9 cellular contexts compared by ENCODE assay signal in the genomic region with DNA sequence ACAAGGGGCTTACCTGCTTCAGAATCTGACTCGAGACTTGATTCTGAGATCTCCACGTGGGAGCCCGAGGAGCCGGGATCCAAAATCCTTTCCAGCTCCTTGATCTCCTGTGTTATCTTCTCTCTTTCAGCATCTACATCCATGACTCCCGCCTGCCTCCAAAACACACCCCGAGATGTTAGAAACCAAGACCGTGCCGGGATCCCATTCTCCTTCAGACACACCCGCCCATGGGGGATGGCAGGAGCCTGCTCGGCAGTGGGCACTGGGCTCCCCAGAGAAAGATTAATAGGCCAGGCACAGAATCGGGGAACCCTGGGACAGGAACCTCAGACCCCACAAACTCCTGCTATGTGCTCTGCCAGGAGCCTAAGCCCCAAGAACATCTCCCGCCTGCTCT. TPM values are rescaled to one million over a fixed set of nuclear protein-coding genes. Genes with fewer than 3 reads are reported as not detected.
DNase-seq lines count a peak whose midpoint lies in the region; ATAC-seq and TF ChIP-seq lines count a peak whose summit lies in the region.
"Had no signal": no experiment of that assay in that cellular context is flagged by ENCODE, and none has a peak within 500 bp of the region (broad histone marks: within the 10 kb centered on the region; RNA-seq: fewer than 3 reads in every experiment).

No MANE protein-coding gene starts in this region.

- peaks cover 21% of the 10 kb centered on the region for H3K4me1 Mint-ChIP-seq in CD8-positive, alpha-beta T cell (ENCODE audit: low read depth)
- H3K4me1 Mint-ChIP-seq in IgD-negative memory B cell (peaks cover 8 to 15% (median 8%) of the 10 kb centered on the region in 3 donors), natural killer cell (peaks cover 12 to 20% of the 10 kb centered on the region in 2 donors)

- H3K4me3 Mint-ChIP-seq in CD8-positive, alpha-beta T cell, result peak overlapping the region; percentile 85
- H3K4me3 Mint-ChIP-seq in IgD-negative memory B cell, result peak overlapping the region in 3 of 4 donors; percentile 16 to 92 (median 89)
- H3K4me3 Mint-ChIP-seq in natural killer cell, result peak overlapping the region; percentile 84

- H3K27me3 ChIP-seq in CD8-positive, alpha-beta T cell (ENCODE audit: insufficient read depth, low read length), result no peaks in the 10 kb centered on the region
- H3K27me3 ChIP-seq in adipocyte (replicated peaks; ENCODE audit: control insufficient read depth, insufficient read depth, low read length), result no peaks in the 10 kb centered on the region

- no peaks in the 10 kb centered on the region for H3K9me3 Mint-ChIP-seq in CD8-positive, alpha-beta T cell
- H3K9me3 Mint-ChIP-seq in IgD-negative memory B cell (no peaks in the 10 kb centered on the region), natural killer cell (no peaks in the 10 kb centered on the region)

- peak overlapping the region; percentile 88 for H3K9ac ChIP-seq in adipocyte (ENCODE audit: low read length)

- H3K27ac Mint-ChIP-seq in CD8-positive, alpha-beta T cell, result no peak overlapping the region
- H3K27ac Mint-ChIP-seq in IgD-negative memory B cell, result no peak overlapping the region
- peak overlapping the region in 1 of 2 donors; percentile 57 for H3K27ac Mint-ChIP-seq in natural killer cell

- H3K36me3 ChIP-seq in CD8-positive, alpha-beta T cell (ENCODE audit: insufficient read depth, low read length), result peaks cover 23% of the 10 kb centered on the region
- peaks cover 44% of the 10 kb centered on the region for H3K36me3 ChIP-seq in adipocyte (ENCODE audit: control insufficient read depth, insufficient read depth, low read length, severe bottlenecking)

- TF ChIP-seq CTCF in CD8-positive, alpha-beta T cell (IDR thresholded peaks at IDR 0.05), result no peak
- TF ChIP-seq CTCF in natural killer cell (IDR thresholded peaks at IDR 0.05), result no peak
- no peak for TF ChIP-seq CTCF in GM20000 (IDR thresholded peaks at IDR 0.05; ENCODE audit: extremely low read depth, missing control alignments)

- H3K27me3 Mint-ChIP-seq in CD8-positive, alpha-beta T cell (ENCODE audit: low read depth), result no peaks in the 10 kb centered on the region
- H3K27me3 Mint-ChIP-seq in IgD-negative memory B cell, result no peaks in the 10 kb centered on the region
- no peaks in the 10 kb centered on the region for H3K27me3 Mint-ChIP-seq in natural killer cell (ENCODE audit: low read depth in 2 of 2)

- no peak overlapping the region for H3K27ac ChIP-seq in CD8-positive, alpha-beta T cell (ENCODE audit: low read depth, low read length)

- H3K4me3 ChIP-seq in CD8-positive, alpha-beta T cell (ENCODE audit: low read depth, low read length), result no peak overlapping the region
- H3K4me3 ChIP-seq in adipocyte (ENCODE audit: low read length), result no peak overlapping the region

- POLR2A ChIA-PET in CD8-positive, alpha-beta T cell (lab: Charles Lee), result interaction anchor here (0.5 kb wide), 1 partner anchor 19 kb away, joined by 3 read pairs; no protein-coding TSS in a partner anchor

- DNase-seq in CD8-positive, alpha-beta T cell, result no peak
- DNase-seq in adipocyte (ENCODE audit: low read depth) (no peak), natural killer cell (no peak), GM20000 (ENCODE audit: low spot score) (no peak), hypothalamus (lab: John Stamatoyannopoulos, UW) (no peak), DMS53 (lab: John Stamatoyannopoulos, UW) (no peak), NCI-H226 (no peak)
- DNase-seq: posterior cingulate gyrus had no signal

- H3K4me1 ChIP-seq in CD8-positive, alpha-beta T cell (ENCODE audit: insufficient read depth, low read length), result peaks cover 30% of the 10 kb centered on the region
- peaks cover 29% of the 10 kb centered on the region for H3K4me1 ChIP-seq in adipocyte (ENCODE audit: control insufficient read depth, insufficient read depth, low read length)

- intact Hi-C loops in CD8-positive, alpha-beta T cell (cut with DNase I, micrococcal nuclease), result no loop called here
- intact Hi-C loops in natural killer cell (cut with micrococcal nuclease), result no loop called here

- peaks cover 32% of the 10 kb centered on the region for H3K36me3 Mint-ChIP-seq in CD8-positive, alpha-beta T cell
- peaks cover 3% of the 10 kb centered on the region for H3K36me3 Mint-ChIP-seq in IgD-negative memory B cell
- no peaks in the 10 kb centered on the region for H3K36me3 Mint-ChIP-seq in natural killer cell

- CTCF ChIA-PET in CD8-positive, alpha-beta T cell (lab: Charles Lee), result no interaction called here

- ATAC-seq in CD8-positive, alpha-beta T cell, result no peak
- ATAC-seq in natural killer cell, result no peak

- H3K9me3 ChIP-seq in CD8-positive, alpha-beta T cell (ENCODE audit: low read length), result no peaks in the 10 kb centered on the region
- H3K9me3 ChIP-seq in adipocyte (ENCODE audit: control insufficient read depth, low read length), result no peaks in the 10 kb centered on the region

RNA-seq across cellular contexts. Expression of gene SNAPC4, which starts 1.7 kb away (rescaled TPM):
- total RNA-seq in CD8-positive, alpha-beta T cell, result 1 to 10 TPM; 6.7 TPM
- polyA plus RNA-seq in IgD-negative memory B cell, result 3.8 TPM
- 10 to 100 TPM in 1 of 3 donors, 1 to 10 TPM in 2; 9.0 to 11.3 (median 9.4) TPM for total RNA-seq in natural killer cell

RNA-seq across cellular contexts. Expression of gene ENTR1, which starts 12.1 kb away (rescaled TPM):
- 10 to 100 TPM; 33.0 to 34.4 TPM for total RNA-seq in CD8-positive, alpha-beta T cell
- polyA plus RNA-seq in IgD-negative memory B cell, result 7.4 TPM
- total RNA-seq in natural killer cell, result 10 to 100 TPM; 38.7 to 62.3 (median 41.6) TPM

RNA-seq across cellular contexts. Expression of gene PMPCA, which starts 12.2 kb away (rescaled TPM):
- total RNA-seq in CD8-positive, alpha-beta T cell, result 100 to 1,000 TPM; 107 to 111 TPM
- polyA plus RNA-seq in IgD-negative memory B cell, result 35.0 TPM
- total RNA-seq in natural killer cell, result 10 to 100 TPM; 78.3 to 84.8 (median 79.3) TPM

RNA-seq across cellular contexts. Expression of gene CARD9, which starts 24.8 kb away (rescaled TPM):
- total RNA-seq in CD8-positive, alpha-beta T cell, result under 1 TPM; 0.14 to 0.31 TPM
- polyA plus RNA-seq in IgD-negative memory B cell, result 0.26 TPM
- 1 to 10 TPM; 1.6 to 4.2 (median 4.0) TPM for total RNA-seq in natural killer cell

RNA-seq across cellular contexts. Expression of gene DNLZ, which starts 34.7 kb away (rescaled TPM):
- total RNA-seq in CD8-positive, alpha-beta T cell, result 10 to 100 TPM; 21.0 to 22.1 TPM
- polyA plus RNA-seq in IgD-negative memory B cell, result 78.0 TPM
- total RNA-seq in natural killer cell, result 10 to 100 TPM; 24.6 to 34.8 (median 28.9) TPM
